ENCODE assay signal across 7 cellular contexts in the genomic region with DNA sequence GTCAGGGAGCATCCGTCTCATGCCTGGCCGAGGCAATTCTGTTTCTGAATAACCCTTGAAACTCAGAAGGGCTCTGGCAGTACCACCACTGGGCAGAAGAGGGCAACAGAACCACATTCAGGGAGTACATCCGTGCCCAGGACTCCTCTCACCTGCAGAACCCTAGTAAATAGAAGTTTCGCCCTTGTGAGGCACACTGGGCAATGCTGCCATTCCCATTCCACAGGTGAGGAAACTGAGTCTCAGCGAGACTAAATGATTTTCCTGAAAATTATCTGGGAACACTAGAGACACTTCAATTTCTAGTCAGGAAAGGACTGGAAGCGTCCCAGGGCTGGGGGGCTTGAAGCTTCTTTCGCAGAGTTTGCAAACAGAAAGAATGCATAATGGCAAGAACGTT.
DNase-seq lines count a peak whose midpoint lies in the region; FAIRE-seq and TF ChIP-seq lines count a peak whose summit lies in the region.

No MANE protein-coding gene starts in this region.

- H3K4me1 ChIP-seq in keratinocyte (ENCODE audit: control insufficient read depth, extremely low read depth, insufficient read depth, low read length): peaks cover 11% of the 10 kb centered on the region

- no peaks in the 10 kb centered on the region for H3K27me3 ChIP-seq in keratinocyte (ENCODE audit: control insufficient read depth, extremely low read depth, insufficient read depth, low read length)

- DNase-seq in GM13977 (ENCODE audit: low spot score): peak; percentile 61
- DNase-seq in HFFc6: peak; percentile 45
- DNase-seq in NCI-H2029 treated with DMSO at 0.1 percent for 48 hours (lab: John Stamatoyannopoulos, UW): peak; percentile 60
- peak; percentile 76 to 82 for DNase-seq in T47D (ENCODE audit: low read depth in 1 of 2, low spot score in 1 of 2)
- no peak for DNase-seq in keratinocyte (ENCODE audit: low read depth, low spot score)
- DNase-seq in stimulated activated CD4-positive, alpha-beta T cell treated with anti-CD3 and anti-CD28 coated beads, Interleukin-4, amount 100 ng/mL, for 1 hour: peak; percentile 74

- H3K79me2 ChIP-seq in keratinocyte (ENCODE audit: control insufficient read depth, insufficient read depth, low read length): no peaks in the 10 kb centered on the region

- H3K9ac ChIP-seq in keratinocyte (ENCODE audit: control insufficient read depth, extremely low read depth, insufficient read depth, low read length): no peak overlapping the region

- H3K27me3 Mint-ChIP-seq in HFFc6 (ENCODE audit: insufficient read depth): no peaks in the 10 kb centered on the region

- H3K27ac Mint-ChIP-seq in HFFc6: no peak overlapping the region

- no peaks in the 10 kb centered on the region for H3K9me3 Mint-ChIP-seq in HFFc6

- peaks cover 8% of the 10 kb centered on the region; the same call in 1 of the 2 replicates for H3K36me3 Mint-ChIP-seq in HFFc6 (ENCODE audit: low read depth)

- TF ChIP-seq CTCF in GM13977 (IDR thresholded peaks at IDR 0.05; ENCODE audit: extremely low read depth, insufficient read depth, missing control alignments) (peak; percentile 71), HFFc6 (IDR thresholded peaks at IDR 0.05) (peak; percentile 95), VCaP (conservative IDR thresholded peaks at IDR 0.05) (peak; percentile 97), keratinocyte (optimal IDR thresholded peaks at IDR 0.05 in 1 of 3, IDR thresholded peaks at IDR 0.05 in 1 of 3, conservative IDR thresholded peaks at IDR 0.05 in 1 of 3; ENCODE audit: extremely low read depth in 1 of 3, insufficient read depth in 2 of 3, low read length in 3 of 3) (peak; percentile 94 to 97 (median 96))

- in situ Hi-C loops in GM13977 (cut with MboI; ENCODE audit: low pct_unique_long_range_greater_than_20kb, low sequenced_read_pairs, unreplicated experiment): no loop called here
- in situ Hi-C loops in T47D (cut with HindIII; ENCODE audit: low pct_unique_long_range_greater_than_20kb, low sequenced_read_pairs): no loop called here

- H3K4me3 Mint-ChIP-seq in HFFc6: no peak overlapping the region

- no peak overlapping the region for H2AFZ ChIP-seq in keratinocyte (ENCODE audit: control insufficient read depth, low read length)

- H3K9me1 ChIP-seq in keratinocyte (ENCODE audit: control insufficient read depth, extremely low read depth, insufficient read depth, low read length): no peaks in the 10 kb centered on the region

- H3K4me3 ChIP-seq in keratinocyte (ENCODE audit: control insufficient read depth in 2 of 3, extremely low read depth in 1 of 3, insufficient read depth in 2 of 3, low read depth in 1 of 3, low read length in 3 of 3): no peak overlapping the region

- H3K36me3 ChIP-seq in keratinocyte (ENCODE audit: control insufficient read depth in 2 of 2, extremely low read depth in 1 of 2, insufficient read depth in 2 of 2, low read length in 2 of 2): no peaks in the 10 kb centered on the region

- H3K9me3 ChIP-seq in keratinocyte (ENCODE audit: control insufficient read depth, low read depth, low read length): no peaks in the 10 kb centered on the region

- no peaks in the 10 kb centered on the region for H4K20me1 ChIP-seq in keratinocyte (ENCODE audit: control insufficient read depth, extremely low read depth, insufficient read depth, low read length)

- no peak overlapping the region for H3K27ac ChIP-seq in VCaP
- H3K27ac ChIP-seq in keratinocyte (ENCODE audit: control insufficient read depth, insufficient read depth, low read length): no peak overlapping the region

- dilution Hi-C loops in keratinocyte (cut with MboI; ENCODE audit: extremely low pct_ligation_motif_present, low sequenced_read_pairs): no loop called here

- H3K4me1 Mint-ChIP-seq in HFFc6 (ENCODE audit: low read depth): peaks cover 42% of the 10 kb centered on the region

- FAIRE-seq in keratinocyte (lab: Jason Lieb, UNC): peak; percentile 92

- no peak overlapping the region for H3K4me2 ChIP-seq in keratinocyte (ENCODE audit: control insufficient read depth, extremely low read depth, insufficient read depth, low read depth, low read length)
